Comparison of ENCODE assay signal across 39 cellular contexts in genomic region chr17:40932608-40933007, GRCh38. TPM values are rescaled to one million over a fixed set of nuclear protein-coding genes. Genes with fewer than 3 reads are reported as not detected.
DNase-seq lines count a peak whose midpoint lies in the region; ATAC-seq, FAIRE-seq and TF ChIP-seq lines count a peak whose summit lies in the region.
"Had no signal": no experiment of that assay in that cellular context is flagged by ENCODE, and none has a peak within 500 bp of the region (broad histone marks: within the 10 kb centered on the region; RNA-seq: fewer than 3 reads in every experiment).

No MANE protein-coding gene starts in this region.

- H3K4me1 Mint-ChIP-seq in nephron, result peaks cover 27% of the 10 kb centered on the region
- H3K4me1 Mint-ChIP-seq: activated T-helper 17 cell treated with anti-CD3 and anti-CD28 coated beads, Interleukin-2, amount 50 U/mL, for 72 hours; natural killer cell had no signal

- no peak overlapping the region for H3K4me2 ChIP-seq in A549
- H3K4me2 ChIP-seq: KMS-11 had no signal

- TF ChIP-seq EP300 in A549 (IDR thresholded peaks at IDR 0.05), result no peak

- ATAC-seq in A549 (no peak), HG02938 (IDR thresholded peaks at IDR 0.05; ENCODE audit: unreplicated experiment) (no peak), HG03095 (IDR thresholded peaks at IDR 0.05; ENCODE audit: unreplicated experiment) (no peak)
- ATAC-seq: activated CD4-positive, alpha-beta T cell treated with anti-CD3 and anti-CD28 coated beads for 36 hours; activated naive CD4-positive, alpha-beta T cell treated with anti-CD3 and anti-CD28 coated beads, Interleukin-2, amount 50 U/mL, for 72 hours; activated T-helper 17 cell treated with anti-CD3 and anti-CD28 coated beads, Interleukin-2, amount 50 U/mL, for 72 hours; effector memory CD8-positive, alpha-beta T cell; heart left ventricle; mucosa of descending colon; natural killer cell; Panc1; stimulated activated naive CD8-positive, alpha-beta T cell treated with anti-CD3 and anti-CD28 coated beads, Interleukin-15, Interleukin-2, amounts not matched to agents 100 U/mL and 50 U/mL, for 24 hours had no signal

- 61% methylated on average over 2 of the region's 2 CpGs for WGBS in A549 (ENCODE audit: missing lambda C conversion rate)

- no peaks in the 10 kb centered on the region for H3K36me3 Mint-ChIP-seq in nephron (ENCODE audit: low read depth)
- H3K36me3 Mint-ChIP-seq: activated naive CD4-positive, alpha-beta T cell treated with anti-CD3 and anti-CD28 coated beads, Interleukin-2, amount 50 U/mL, for 72 hours; natural killer cell had no signal

- no peak for TF ChIP-seq POLR2A in A549 (IDR thresholded peaks at IDR 0.05; ENCODE audit: low read length)

- DNase-seq in A549 (ENCODE audit: low read depth in 1 of 2, low spot score in 1 of 2) (no peak), RPMI7951 (ENCODE audit: low read depth) (peak; percentile 19), foreskin melanocyte (peak; percentile 95), SIG-M5 (lab: John Stamatoyannopoulos, UW) (no peak)
- DNase-seq in activated CD4-positive, alpha-beta T cell treated with anti-CD3 and anti-CD28 coated beads, Interleukin-2, amount 50 U/mL, for 1 hour, result no peak
- DNase-seq: 8988T; activated CD4-positive, alpha-beta T cell treated with anti-CD3 and anti-CD28 coated beads for 36 hours; effector memory CD8-positive, alpha-beta T cell; foreskin fibroblast; heart left ventricle; MG63; mucosa of descending colon; natural killer cell; NCI-H1417; NCI-H2029 treated with DMSO at 0.1 percent for 48 hours; NCI-H2227 treated with DMSO at 0.1 percent for 48 hours; NCI-H526; SHP77 treated with DMSO at 0.1 percent for 48 hours; spleen; stimulated activated CD4-positive, alpha-beta T cell treated with anti-CD3 and anti-CD28 coated beads, Interleukin-2, amount 100 ng/mL, for 24 hours; stimulated activated naive CD8-positive, alpha-beta T cell treated with anti-CD3 and anti-CD28 coated beads, Interleukin-15, Interleukin-2, amounts not matched to agents 100 U/mL and 50 U/mL, for 24 hours; SW 1271; T-helper 9 cell had no signal

- POLR2A ChIA-PET in A549 (lab: Yijun Ruan, JAX), result no interaction called here

- peak overlapping the region; percentile 84 to 92 (median 86) for H3K27ac Mint-ChIP-seq in nephron
- H3K27ac Mint-ChIP-seq: activated CD4-positive, alpha-beta T cell treated with anti-CD3 and anti-CD28 coated beads for 36 hours; activated naive CD4-positive, alpha-beta T cell treated with anti-CD3 and anti-CD28 coated beads, Interleukin-2, amount 50 U/mL, for 72 hours; activated T-helper 17 cell treated with anti-CD3 and anti-CD28 coated beads, Interleukin-2, amount 50 U/mL, for 72 hours; effector memory CD8-positive, alpha-beta T cell; natural killer cell had no signal

- no peaks in the 10 kb centered on the region for H3K9me3 ChIP-seq in A549
- H3K9me3 ChIP-seq: esophagus muscularis mucosa, heart left ventricle, MG63, mucosa of descending colon, spleen had no signal

- no peak overlapping the region for H3K4me3 Mint-ChIP-seq in nephron
- H3K4me3 Mint-ChIP-seq: activated CD4-positive, alpha-beta T cell treated with anti-CD3 and anti-CD28 coated beads for 36 hours; activated T-helper 17 cell treated with anti-CD3 and anti-CD28 coated beads, Interleukin-2, amount 50 U/mL, for 72 hours; effector memory CD8-positive, alpha-beta T cell; natural killer cell had no signal

- TF ChIP-seq CTCF in A549 (IDR thresholded peaks at IDR 0.05), result no peak
- no peak for TF ChIP-seq CTCF in nephron (IDR thresholded peaks at IDR 0.05; ENCODE audit: unreplicated experiment in 3 of 3)

- no peaks in the 10 kb centered on the region for H3K4me1 ChIP-seq in A549
- H3K4me1 ChIP-seq: heart left ventricle, spleen had no signal

- no peak for TF ChIP-seq RAD21 in A549 (conservative IDR thresholded peaks at IDR 0.05 in 1 of 2, IDR thresholded peaks at IDR 0.05 in 1 of 2)

- no peak overlapping the region for H3K4me3 ChIP-seq in A549
- H3K4me3 ChIP-seq: cardiac muscle cell, esophagus muscularis mucosa, heart left ventricle, lung, MG63, mucosa of descending colon, spleen had no signal

- no peak overlapping the region for H3K27ac ChIP-seq in A549
- H3K27ac ChIP-seq: cardiac muscle cell, esophagus muscularis mucosa, heart left ventricle, KMS-11, spleen, VCaP had no signal

- peak; percentile 56 for FAIRE-seq in A549 (lab: Jason Lieb, UNC)
- FAIRE-seq: colon, D721Med had no signal

- peaks cover 4% of the 10 kb centered on the region for H3K27me3 Mint-ChIP-seq in nephron (ENCODE audit: low read depth)

- no peaks in the 10 kb centered on the region for H3K9me3 Mint-ChIP-seq in nephron
- H3K9me3 Mint-ChIP-seq: activated naive CD4-positive, alpha-beta T cell treated with anti-CD3 and anti-CD28 coated beads, Interleukin-2, amount 50 U/mL, for 72 hours; activated T-helper 17 cell treated with anti-CD3 and anti-CD28 coated beads, Interleukin-2, amount 50 U/mL, for 72 hours; effector memory CD8-positive, alpha-beta T cell; natural killer cell had no signal

- CTCF ChIA-PET in A549 (lab: Yijun Ruan, JAX), result interaction anchor here (0.9 to 1.8 kb wide), 7 partner anchors 8 to 730 kb away, joined by 3 to 7 read pairs (median 6); no protein-coding TSS in a partner anchor

TF ChIP-seq in A549, 52 proteins besides CTCF, POLR2A, EP300 and RAD21 (continues in another document):
- TF ChIP-seq NPAS2 (CRISPR knock-in tag; IDR thresholded peaks at IDR 0.05; ENCODE audit: borderline replicate concordance), result no peak
- no peak for TF ChIP-seq ESRRA (IDR thresholded peaks at IDR 0.05; ENCODE audit: borderline replicate concordance, low read length)
- no peak for TF ChIP-seq JUNB (IDR thresholded peaks at IDR 0.05)
- no peak for TF ChIP-seq PHF8 (IDR thresholded peaks at IDR 0.05; ENCODE audit: borderline replicate concordance, low read depth)
- TF ChIP-seq FOXS1 (CRISPR knock-in tag; IDR thresholded peaks at IDR 0.05), result no peak
- TF ChIP-seq, protein P1, sequence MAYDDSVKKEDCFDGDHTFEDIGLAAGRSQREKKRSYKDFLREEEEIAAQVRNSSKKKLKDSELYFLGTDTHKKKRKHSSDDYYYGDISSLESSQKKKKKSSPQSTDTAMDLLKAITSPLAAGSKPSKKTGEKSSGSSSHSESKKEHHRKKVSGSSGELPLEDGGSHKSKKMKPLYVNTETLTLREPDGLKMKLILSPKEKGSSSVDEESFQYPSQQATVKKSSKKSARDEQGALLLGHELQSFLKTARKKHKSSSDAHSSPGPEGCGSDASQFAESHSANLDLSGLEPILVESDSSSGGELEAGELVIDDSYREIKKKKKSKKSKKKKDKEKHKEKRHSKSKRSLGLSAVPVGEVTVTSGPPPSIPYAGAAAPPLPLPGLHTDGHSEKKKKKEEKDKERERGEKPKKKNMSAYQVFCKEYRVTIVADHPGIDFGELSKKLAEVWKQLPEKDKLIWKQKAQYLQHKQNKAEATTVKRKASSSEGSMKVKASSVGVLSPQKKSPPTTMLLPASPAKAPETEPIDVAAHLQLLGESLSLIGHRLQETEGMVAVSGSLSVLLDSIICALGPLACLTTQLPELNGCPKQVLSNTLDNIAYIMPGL (CRISPR knock-in tag; IDR thresholded peaks at IDR 0.05; ENCODE audit: borderline replicate concordance), result no peak
- TF ChIP-seq RCOR1 (IDR thresholded peaks at IDR 0.05; ENCODE audit: low read depth, low read length), result no peak
- TF ChIP-seq RFX5 (IDR thresholded peaks at IDR 0.05), result no peak
- TF ChIP-seq, protein P2, sequence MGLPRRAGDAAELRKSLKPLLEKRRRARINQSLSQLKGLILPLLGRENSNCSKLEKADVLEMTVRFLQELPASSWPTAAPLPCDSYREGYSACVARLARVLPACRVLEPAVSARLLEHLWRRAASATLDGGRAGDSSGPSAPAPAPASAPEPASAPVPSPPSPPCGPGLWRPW (IDR thresholded peaks at IDR 0.05), result no peak
- TF ChIP-seq, protein P3, sequence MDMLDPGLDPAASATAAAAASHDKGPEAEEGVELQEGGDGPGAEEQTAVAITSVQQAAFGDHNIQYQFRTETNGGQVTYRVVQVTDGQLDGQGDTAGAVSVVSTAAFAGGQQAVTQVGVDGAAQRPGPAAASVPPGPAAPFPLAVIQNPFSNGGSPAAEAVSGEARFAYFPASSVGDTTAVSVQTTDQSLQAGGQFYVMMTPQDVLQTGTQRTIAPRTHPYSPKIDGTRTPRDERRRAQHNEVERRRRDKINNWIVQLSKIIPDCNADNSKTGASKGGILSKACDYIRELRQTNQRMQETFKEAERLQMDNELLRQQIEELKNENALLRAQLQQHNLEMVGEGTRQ (IDR thresholded peaks at IDR 0.05), result no peak
- no peak for TF ChIP-seq SMC3 (IDR thresholded peaks at IDR 0.05)
- TF ChIP-seq KDM5A (IDR thresholded peaks at IDR 0.05), result no peak
- no peak for TF ChIP-seq RNF2 (IDR thresholded peaks at IDR 0.05; ENCODE audit: borderline replicate concordance, low read depth)

RNA-seq across cellular contexts. Expression of gene KRT23, which starts 4.8 kb away (rescaled TPM):
- not detected in 2 replicates for polyA plus RNA-seq in A549 (2011; rRNA removed)
- not detected in 2 replicates for polyA plus RNA-seq in A549 (2012; cell fraction: cytosol; rRNA removed)
- not detected in 2 replicates for polyA plus RNA-seq in A549 (2012; cell fraction: nucleus; rRNA removed)
- not detected in 3 replicates for polyA plus RNA-seq in A549 (2017; fragmentation: RNase III; extraction: RNeasy Plus Mini Kit Qiagen cat#74134 plus additional on column Dnase treatment)
- polyA minus RNA-seq in A549 (2011; rRNA and poly(A)+ RNA removed), result not detected in 2 replicates
- total RNA-seq in RPMI7951 (2014; rRNA removed; shearing (Covaris generic)), result 0.20 TPM in 1 of 2 replicates, not detected in the other
- total RNA-seq: activated CD4-positive, alpha-beta T cell treated with anti-CD3 and anti-CD28 coated beads for 36 hours; activated naive CD4-positive, alpha-beta T cell treated with anti-CD3 and anti-CD28 coated beads, Interleukin-2, amount 50 U/mL, for 72 hours; cardiac muscle cell; osteocyte had no signal
- polyA plus RNA-seq: cardiac muscle cell, heart left ventricle had no signal

RNA-seq across cellular contexts. Expression of gene KRT39, which starts 34.1 kb away (rescaled TPM):
- polyA plus RNA-seq in A549 (2011; rRNA removed) (not detected in 2 replicates), A549 (2017; fragmentation: RNase III; extraction: RNeasy Plus Mini Kit Qiagen cat#74134 plus additional on column Dnase treatment) (not detected in 3 replicates)
- polyA plus RNA-seq in A549 (2012; cell fraction: cytosol; rRNA removed), result not detected in 2 replicates
- polyA plus RNA-seq in A549 (2012; cell fraction: nucleus; rRNA removed), result not detected in 2 replicates
- polyA minus RNA-seq in A549 (2011; rRNA and poly(A)+ RNA removed), result not detected in 2 replicates
- 0.24 TPM in 1 of 2 replicates, not detected in the other for total RNA-seq in RPMI7951 (2014; rRNA removed; shearing (Covaris generic))
- total RNA-seq: activated CD4-positive, alpha-beta T cell treated with anti-CD3 and anti-CD28 coated beads for 36 hours; activated naive CD4-positive, alpha-beta T cell treated with anti-CD3 and anti-CD28 coated beads, Interleukin-2, amount 50 U/mL, for 72 hours; activated T-helper 17 cell treated with anti-CD3 and anti-CD28 coated beads, Interleukin-2, amount 50 U/mL, for 72 hours; cardiac muscle cell; esophagus muscularis mucosa; heart left ventricle; lung; natural killer cell; osteocyte; spleen; temporal lobe; ureter had no signal
- polyA plus RNA-seq: cardiac muscle cell, heart left ventricle, lung, spleen had no signal

RNA-seq across cellular contexts. Expression of gene KRT20, which starts 47.6 kb away (rescaled TPM):
- 0.28 and 0.34 TPM in 2 replicates for polyA plus RNA-seq in A549 (2011; rRNA removed)
- 0.01 TPM in 1 of 2 replicates, not detected in the other for polyA plus RNA-seq in A549 (2012; cell fraction: cytosol; rRNA removed)
- 0.04 and 0.06 TPM in 2 replicates for polyA plus RNA-seq in A549 (2012; cell fraction: nucleus; rRNA removed)
- not detected in 3 replicates for polyA plus RNA-seq in A549 (2017; fragmentation: RNase III; extraction: RNeasy Plus Mini Kit Qiagen cat#74134 plus additional on column Dnase treatment)
- not detected in 2 replicates for polyA minus RNA-seq in A549 (2011; rRNA and poly(A)+ RNA removed)
- total RNA-seq in RPMI7951 (2014; rRNA removed; shearing (Covaris generic)), result not detected in 2 replicates
- total RNA-seq: activated CD4-positive, alpha-beta T cell treated with anti-CD3 and anti-CD28 coated beads for 36 hours; activated naive CD4-positive, alpha-beta T cell treated with anti-CD3 and anti-CD28 coated beads, Interleukin-2, amount 50 U/mL, for 72 hours; activated T-helper 17 cell treated with anti-CD3 and anti-CD28 coated beads, Interleukin-2, amount 50 U/mL, for 72 hours; cardiac muscle cell; heart left ventricle; natural killer cell; osteocyte; spleen had no signal
- polyA plus RNA-seq: cardiac muscle cell had no signal

RNA-seq across cellular contexts. Expression of gene KRT40, which starts 51.5 kb away (rescaled TPM):
- polyA plus RNA-seq in A549 (2011; rRNA removed) (not detected in 2 replicates), A549 (2017; fragmentation: RNase III; extraction: RNeasy Plus Mini Kit Qiagen cat#74134 plus additional on column Dnase treatment) (not detected in 3 replicates)
- not detected in 2 replicates for polyA plus RNA-seq in A549 (2012; cell fraction: cytosol; rRNA removed)
- not detected in 2 replicates for polyA plus RNA-seq in A549 (2012; cell fraction: nucleus; rRNA removed)
- polyA minus RNA-seq in A549 (2011; rRNA and poly(A)+ RNA removed), result not detected in 2 replicates
- total RNA-seq in RPMI7951 (2014; rRNA removed; shearing (Covaris generic)), result not detected in 2 replicates
- total RNA-seq: activated CD4-positive, alpha-beta T cell treated with anti-CD3 and anti-CD28 coated beads for 36 hours; activated naive CD4-positive, alpha-beta T cell treated with anti-CD3 and anti-CD28 coated beads, Interleukin-2, amount 50 U/mL, for 72 hours; activated T-helper 17 cell treated with anti-CD3 and anti-CD28 coated beads, Interleukin-2, amount 50 U/mL, for 72 hours; cardiac muscle cell; esophagus muscularis mucosa; heart left ventricle; lung; natural killer cell; osteocyte; spleen; temporal lobe; ureter had no signal
- polyA plus RNA-seq: cardiac muscle cell, heart left ventricle, spleen had no signal

Comparison
In these comparisons a context has a peak if more than half of its experiments do, and no peak if none do; other contexts are left out.
1. DNase-seq: peak in RPMI7951 (single experiment) and foreskin melanocyte (single experiment); none in A549 (0 of 2), SIG-M5 (single experiment) and activated CD4-positive, alpha-beta T cell treated with anti-CD3 and anti-CD28 coated beads, Interleukin-2, amount 50 U/mL, for 1 hour (single experiment).